ENCODE assay signal across 29 cellular contexts in genomic region chr1:66549017-66549416, GRCh38. TPM values are rescaled to one million over a fixed set of nuclear protein-coding genes. Genes with fewer than 3 reads are reported as not detected.
"Had no signal": no experiment of that assay in that cellular context is flagged by ENCODE, and none has a peak within 500 bp of the region (broad histone marks: within the 10 kb centered on the region; RNA-seq: fewer than 3 reads in every experiment).

No MANE protein-coding gene starts in this region.

- H3K4me3 Mint-ChIP-seq: naive thymus-derived CD8-positive, alpha-beta T cell; natural killer cell treated with Interleukin-12 subunit alpha and Interleukin-12 subunit beta and Interleukin-15 and Interleukin-18, amount 100 ng/mL, for 72 hours; neural progenitor cell; stimulated activated effector memory CD8-positive, alpha-beta T cell treated with anti-CD3 and anti-CD28 coated beads, Interleukin-12 subunit alpha, Interleukin-12 subunit beta, amount 100 ng/mL, for 72 hours; stimulated activated naive CD8-positive, alpha-beta T cell treated with anti-CD3 and anti-CD28 coated beads, Interleukin-15, amount 100 ng/mL, for 72 hours; type B pancreatic cell had no signal

- FAIRE-seq: small intestine had no signal

- H3K36me3 Mint-ChIP-seq: naive thymus-derived CD8-positive, alpha-beta T cell; natural killer cell treated with Interleukin-12 subunit alpha and Interleukin-12 subunit beta and Interleukin-15 and Interleukin-18, amount 100 ng/mL, for 72 hours; neural progenitor cell; stimulated activated effector memory CD8-positive, alpha-beta T cell treated with anti-CD3 and anti-CD28 coated beads, Interleukin-12 subunit alpha, Interleukin-12 subunit beta, amount 100 ng/mL, for 72 hours; type B pancreatic cell had no signal

- H3K9me3 ChIP-seq: ovary, psoas muscle, right lobe of liver, sigmoid colon, suprapubic skin, testis, tibial artery, transverse colon, upper lobe of right lung, uterus had no signal

- H3K4me1 Mint-ChIP-seq: neural progenitor cell; stimulated activated effector memory CD8-positive, alpha-beta T cell treated with anti-CD3 and anti-CD28 coated beads, Interleukin-12 subunit alpha, Interleukin-12 subunit beta, amount 100 ng/mL, for 72 hours; stimulated activated naive CD8-positive, alpha-beta T cell treated with anti-CD3 and anti-CD28 coated beads, Interleukin-15, amount 100 ng/mL, for 72 hours had no signal

- H3K27ac Mint-ChIP-seq: natural killer cell treated with Interleukin-12 subunit alpha and Interleukin-12 subunit beta and Interleukin-15 and Interleukin-18, amount 100 ng/mL, for 72 hours; neural progenitor cell; progenitor cell of endocrine pancreas; stimulated activated effector memory CD8-positive, alpha-beta T cell treated with anti-CD3 and anti-CD28 coated beads, Interleukin-12 subunit alpha, Interleukin-12 subunit beta, amount 100 ng/mL, for 72 hours; stimulated activated naive CD8-positive, alpha-beta T cell treated with anti-CD3 and anti-CD28 coated beads, Interleukin-15, amount 100 ng/mL, for 72 hours; type B pancreatic cell had no signal

- H3K36me3 ChIP-seq: neural progenitor cell, ovary, right lobe of liver, sigmoid colon, suprapubic skin, transverse colon, upper lobe of right lung, uterus had no signal

- H3K9ac ChIP-seq: neural progenitor cell, parathyroid adenoma had no signal

- H3K4me3 ChIP-seq: neural progenitor cell, ovary, psoas muscle, right lobe of liver, sigmoid colon, suprapubic skin, testis, tibial artery, transverse colon, upper lobe of right lung, uterus had no signal

- H3K9me3 Mint-ChIP-seq: naive thymus-derived CD8-positive, alpha-beta T cell; neural progenitor cell; stimulated activated effector memory CD8-positive, alpha-beta T cell treated with anti-CD3 and anti-CD28 coated beads, Interleukin-12 subunit alpha, Interleukin-12 subunit beta, amount 100 ng/mL, for 72 hours; stimulated activated naive CD8-positive, alpha-beta T cell treated with anti-CD3 and anti-CD28 coated beads, Interleukin-15, amount 100 ng/mL, for 72 hours; type B pancreatic cell had no signal

- H3K27me3 Mint-ChIP-seq: type B pancreatic cell had no signal

- H3K27ac ChIP-seq: neural progenitor cell, ovary, parathyroid adenoma, psoas muscle, right lobe of liver, sigmoid colon, suprapubic skin, testis, transverse colon, upper lobe of right lung, uterus had no signal

- DNase-seq: naive thymus-derived CD8-positive, alpha-beta T cell; occipital lobe; ovary; posterior cingulate gyrus; psoas muscle; right cardiac atrium; right lobe of liver; sigmoid colon; small intestine; stimulated activated CD4-positive, alpha-beta T cell treated with anti-CD3 and anti-CD28 coated beads, Interleukin-15, amount 100 ng/mL, for 24 hours; stimulated activated CD4-positive, alpha-beta T cell treated with anti-CD3 and anti-CD28 coated beads, Interleukin-2, amount 100 ng/mL, for 24 hours; stimulated activated CD4-positive, alpha-beta T cell treated with anti-CD3 and anti-CD28 coated beads, Interleukin-2, amount 100 ng/mL, for 48 hours; stimulated activated CD4-positive, alpha-beta T cell treated with anti-CD3 and anti-CD28 coated beads, Interleukin-4, amount 100 ng/mL, for 24 hours; stimulated activated naive CD4-positive, alpha-beta T cell; stimulated activated naive CD8-positive, alpha-beta T cell treated with anti-CD3 and anti-CD28 coated beads, Interleukin-15, amount 100 ng/mL, for 72 hours; stimulated activated naive CD8-positive, alpha-beta T cell treated with anti-CD3 and anti-CD28 coated beads, Interleukin-15, Interleukin-2, amounts not matched to agents 100 U/mL and 50 U/mL, for 24 hours; substantia nigra; testis; tibial artery; transverse colon; upper lobe of right lung; uterus had no signal

- ATAC-seq: naive thymus-derived CD8-positive, alpha-beta T cell; natural killer cell treated with Interleukin-12 subunit alpha and Interleukin-12 subunit beta and Interleukin-15 and Interleukin-18, amount 100 ng/mL, for 72 hours; psoas muscle; right cardiac atrium; right lobe of liver; stimulated activated effector memory CD8-positive, alpha-beta T cell treated with anti-CD3 and anti-CD28 coated beads, Interleukin-12 subunit alpha, Interleukin-12 subunit beta, amount 100 ng/mL, for 72 hours; stimulated activated naive CD8-positive, alpha-beta T cell treated with anti-CD3 and anti-CD28 coated beads, Interleukin-15, amount 100 ng/mL, for 72 hours; stimulated activated naive CD8-positive, alpha-beta T cell treated with anti-CD3 and anti-CD28 coated beads, Interleukin-15, Interleukin-2, amounts not matched to agents 100 U/mL and 50 U/mL, for 24 hours; upper lobe of right lung had no signal

RNA-seq across cellular contexts. Expression of gene SGIP1, which starts 15.1 kb away (rescaled TPM):
- total RNA-seq: naive thymus-derived CD8-positive, alpha-beta T cell; natural killer cell treated with Interleukin-12 subunit alpha and Interleukin-12 subunit beta and Interleukin-15 and Interleukin-18, amount 100 ng/mL, for 72 hours had no signal
